1 cellular context compared by ENCODE assay signal in genomic region chr16:57462209-57462977, GRCh38.
TF ChIP-seq lines count a peak whose summit lies in the region.

TSS of gene POLR2C (plus strand) at chr16:57462679. CDS start at chr16:57462725, 46 bp downstream.

TF ChIP-seq in K562, 482 proteins besides CTCF, POLR2A, EP300 and RAD21 (continued from another document and continues in another):
- no peak for TF ChIP-seq REST (CRISPR knock-in tag; IDR thresholded peaks at IDR 0.05; ENCODE audit: low read depth)
- TF ChIP-seq IFI16 (CRISPR knock-in tag; IDR thresholded peaks at IDR 0.05) = no peak
- peak; percentile 62 for TF ChIP-seq CREB1 (IDR thresholded peaks at IDR 0.05)
- TF ChIP-seq CREB1 (CRISPR knock-in tag; IDR thresholded peaks at IDR 0.05) = peak; percentile 70
- TF ChIP-seq ZNF239 (CRISPR knock-in tag; IDR thresholded peaks at IDR 0.05) = no peak
- peak in 1 of 2 experiments; percentile 23; a peak in 1 of 4 replicates for TF ChIP-seq TEAD1 (CRISPR knock-in tag; IDR thresholded peaks at IDR 0.05)
- TF ChIP-seq ELK1 (CRISPR knock-in tag; IDR thresholded peaks at IDR 0.05) = no peak
- peak; percentile 71 to 78 for TF ChIP-seq NRF1 (conservative IDR thresholded peaks at IDR 0.05 in 1 of 2, IDR thresholded peaks at IDR 0.05 in 1 of 2)
- TF ChIP-seq NR3C1 (CRISPR knock-in tag; IDR thresholded peaks at IDR 0.05) = no peak
- TF ChIP-seq NCOA2 (IDR thresholded peaks at IDR 0.05; ENCODE audit: partially characterized antibody in 2 of 2) = no peak
- no peak; the same call in 1 of the 2 replicates for TF ChIP-seq THRB (CRISPR knock-in tag; conservative IDR thresholded peaks at IDR 0.05)
- TF ChIP-seq CEBPG (CRISPR knock-in tag; IDR thresholded peaks at IDR 0.05) = no peak
- no peak for TF ChIP-seq CEBPG (tag; conservative IDR thresholded peaks at IDR 0.05 in 1 of 2, IDR thresholded peaks at IDR 0.05 in 1 of 2)
- peak; percentile 86 for TF ChIP-seq AFF4 (CRISPR knock-in tag; IDR thresholded peaks at IDR 0.05)
- no peak for TF ChIP-seq RUNX1 (IDR thresholded peaks at IDR 0.05; ENCODE audit: low read depth)
- no peak for TF ChIP-seq NR4A1 (CRISPR knock-in tag; IDR thresholded peaks at IDR 0.05)
- TF ChIP-seq NR4A1 (tag; IDR thresholded peaks at IDR 0.05) = no peak
- TF ChIP-seq HEY1 (CRISPR knock-in tag; IDR thresholded peaks at IDR 0.05; ENCODE audit: borderline replicate concordance) = no peak; the same call in 1 of the 2 replicates
- no peak for TF ChIP-seq ARHGAP35 (IDR thresholded peaks at IDR 0.05; ENCODE audit: partially characterized antibody)
- no peak for TF ChIP-seq NFRKB (IDR thresholded peaks at IDR 0.05; ENCODE audit: low read depth)
- TF ChIP-seq JUND (IDR thresholded peaks at IDR 0.05; ENCODE audit: borderline replicate concordance, low read depth, low read length) = peak; percentile 71
- no peak; the same call in 2 of the 3 replicates for TF ChIP-seq JUND (tag; IDR thresholded peaks at IDR 0.05; ENCODE audit: borderline replicate concordance, low read depth, low read length)
- no peak for TF ChIP-seq E2F6 (IDR thresholded peaks at IDR 0.05; ENCODE audit: borderline replicate concordance in 1 of 2, extremely low read depth in 1 of 2, insufficient read depth in 1 of 2, insufficient read length in 1 of 2, low read depth in 1 of 2, low read length in 1 of 2, poor library complexity in 1 of 2, severe bottlenecking in 1 of 2)
- no peak for TF ChIP-seq HMG20A (CRISPR knock-in tag; conservative IDR thresholded peaks at IDR 0.05)
- no peak for TF ChIP-seq GTF3C2 (IDR thresholded peaks at IDR 0.05; ENCODE audit: borderline replicate concordance, extremely low read depth, insufficient read length)
- 0 out of 4 replicates have a peak, but pooled peaks of 1 of the 2 experiments have one; percentile 40 for TF ChIP-seq ZNF639 (CRISPR knock-in tag; conservative IDR thresholded peaks at IDR 0.05 in 1 of 2, IDR thresholded peaks at IDR 0.05 in 1 of 2)
- TF ChIP-seq FOSL1 (tag; conservative IDR thresholded peaks at IDR 0.05) = no peak; the same call in 1 of the 2 replicates
- peak; percentile 56 for TF ChIP-seq ZBTB9 (CRISPR knock-in tag; IDR thresholded peaks at IDR 0.05)
- no peak for TF ChIP-seq U2AF2 (optimal IDR thresholded peaks at IDR 0.05; ENCODE audit: low read depth, low read length)
- no peak for TF ChIP-seq USF1 (CRISPR knock-in tag; IDR thresholded peaks at IDR 0.05)
- TF ChIP-seq FOXP1 (CRISPR knock-in tag; IDR thresholded peaks at IDR 0.05) = no peak
- TF ChIP-seq ZBTB17 (CRISPR knock-in tag; IDR thresholded peaks at IDR 0.05) = 0 out of 2 replicates have a peak, but pooled peaks have one; percentile 22
- TF ChIP-seq FOXP4 (CRISPR knock-in tag; IDR thresholded peaks at IDR 0.05; ENCODE audit: borderline replicate concordance) = no peak
- no peak for TF ChIP-seq DDX20 (tag; IDR thresholded peaks at IDR 0.05; ENCODE audit: low read depth)
- TF ChIP-seq RB1 (IDR thresholded peaks at IDR 0.05; ENCODE audit: low read depth) = peak; percentile 92
- peak; percentile 72 for TF ChIP-seq ZZZ3 (IDR thresholded peaks at IDR 0.05)
- peak; percentile 86; the same call in 1 of the 2 replicates for TF ChIP-seq CBX1 (IDR thresholded peaks at IDR 0.05; ENCODE audit: low read depth)
- TF ChIP-seq BRF2 (IDR thresholded peaks at IDR 0.05; ENCODE audit: borderline replicate concordance, insufficient read depth, insufficient read length) = no peak
- TF ChIP-seq ZFX (CRISPR knock-in tag; IDR thresholded peaks at IDR 0.05) = peak; percentile 80
- peak; percentile 88 for TF ChIP-seq ETV5 (CRISPR knock-in tag; IDR thresholded peaks at IDR 0.05; ENCODE audit: low read depth)
